Comparison of ENCODE assay signal across 1 cellular context in the genomic region with DNA sequence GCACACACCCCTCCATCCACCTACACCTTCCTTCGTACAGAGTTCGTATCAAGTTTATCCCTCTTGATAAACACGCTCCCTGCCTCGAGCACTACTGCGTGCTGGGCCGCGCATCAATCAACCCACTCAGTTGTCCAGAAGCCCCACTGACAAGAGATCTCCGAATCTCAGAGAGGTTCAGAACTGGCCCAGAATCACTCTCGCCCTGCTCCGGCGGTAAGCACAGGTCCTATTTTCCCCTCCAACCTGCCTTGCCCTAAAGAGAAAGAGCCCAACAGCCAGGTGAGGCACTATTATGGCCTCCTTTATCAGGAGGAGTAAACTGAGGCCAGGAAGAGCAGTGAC.
TF ChIP-seq lines count a peak whose summit lies in the region.

No MANE protein-coding gene starts in this region.

TF ChIP-seq in GM23338, 12 proteins besides CTCF, POLR2A, EP300 and RAD21:
- TF ChIP-seq, protein P1, sequence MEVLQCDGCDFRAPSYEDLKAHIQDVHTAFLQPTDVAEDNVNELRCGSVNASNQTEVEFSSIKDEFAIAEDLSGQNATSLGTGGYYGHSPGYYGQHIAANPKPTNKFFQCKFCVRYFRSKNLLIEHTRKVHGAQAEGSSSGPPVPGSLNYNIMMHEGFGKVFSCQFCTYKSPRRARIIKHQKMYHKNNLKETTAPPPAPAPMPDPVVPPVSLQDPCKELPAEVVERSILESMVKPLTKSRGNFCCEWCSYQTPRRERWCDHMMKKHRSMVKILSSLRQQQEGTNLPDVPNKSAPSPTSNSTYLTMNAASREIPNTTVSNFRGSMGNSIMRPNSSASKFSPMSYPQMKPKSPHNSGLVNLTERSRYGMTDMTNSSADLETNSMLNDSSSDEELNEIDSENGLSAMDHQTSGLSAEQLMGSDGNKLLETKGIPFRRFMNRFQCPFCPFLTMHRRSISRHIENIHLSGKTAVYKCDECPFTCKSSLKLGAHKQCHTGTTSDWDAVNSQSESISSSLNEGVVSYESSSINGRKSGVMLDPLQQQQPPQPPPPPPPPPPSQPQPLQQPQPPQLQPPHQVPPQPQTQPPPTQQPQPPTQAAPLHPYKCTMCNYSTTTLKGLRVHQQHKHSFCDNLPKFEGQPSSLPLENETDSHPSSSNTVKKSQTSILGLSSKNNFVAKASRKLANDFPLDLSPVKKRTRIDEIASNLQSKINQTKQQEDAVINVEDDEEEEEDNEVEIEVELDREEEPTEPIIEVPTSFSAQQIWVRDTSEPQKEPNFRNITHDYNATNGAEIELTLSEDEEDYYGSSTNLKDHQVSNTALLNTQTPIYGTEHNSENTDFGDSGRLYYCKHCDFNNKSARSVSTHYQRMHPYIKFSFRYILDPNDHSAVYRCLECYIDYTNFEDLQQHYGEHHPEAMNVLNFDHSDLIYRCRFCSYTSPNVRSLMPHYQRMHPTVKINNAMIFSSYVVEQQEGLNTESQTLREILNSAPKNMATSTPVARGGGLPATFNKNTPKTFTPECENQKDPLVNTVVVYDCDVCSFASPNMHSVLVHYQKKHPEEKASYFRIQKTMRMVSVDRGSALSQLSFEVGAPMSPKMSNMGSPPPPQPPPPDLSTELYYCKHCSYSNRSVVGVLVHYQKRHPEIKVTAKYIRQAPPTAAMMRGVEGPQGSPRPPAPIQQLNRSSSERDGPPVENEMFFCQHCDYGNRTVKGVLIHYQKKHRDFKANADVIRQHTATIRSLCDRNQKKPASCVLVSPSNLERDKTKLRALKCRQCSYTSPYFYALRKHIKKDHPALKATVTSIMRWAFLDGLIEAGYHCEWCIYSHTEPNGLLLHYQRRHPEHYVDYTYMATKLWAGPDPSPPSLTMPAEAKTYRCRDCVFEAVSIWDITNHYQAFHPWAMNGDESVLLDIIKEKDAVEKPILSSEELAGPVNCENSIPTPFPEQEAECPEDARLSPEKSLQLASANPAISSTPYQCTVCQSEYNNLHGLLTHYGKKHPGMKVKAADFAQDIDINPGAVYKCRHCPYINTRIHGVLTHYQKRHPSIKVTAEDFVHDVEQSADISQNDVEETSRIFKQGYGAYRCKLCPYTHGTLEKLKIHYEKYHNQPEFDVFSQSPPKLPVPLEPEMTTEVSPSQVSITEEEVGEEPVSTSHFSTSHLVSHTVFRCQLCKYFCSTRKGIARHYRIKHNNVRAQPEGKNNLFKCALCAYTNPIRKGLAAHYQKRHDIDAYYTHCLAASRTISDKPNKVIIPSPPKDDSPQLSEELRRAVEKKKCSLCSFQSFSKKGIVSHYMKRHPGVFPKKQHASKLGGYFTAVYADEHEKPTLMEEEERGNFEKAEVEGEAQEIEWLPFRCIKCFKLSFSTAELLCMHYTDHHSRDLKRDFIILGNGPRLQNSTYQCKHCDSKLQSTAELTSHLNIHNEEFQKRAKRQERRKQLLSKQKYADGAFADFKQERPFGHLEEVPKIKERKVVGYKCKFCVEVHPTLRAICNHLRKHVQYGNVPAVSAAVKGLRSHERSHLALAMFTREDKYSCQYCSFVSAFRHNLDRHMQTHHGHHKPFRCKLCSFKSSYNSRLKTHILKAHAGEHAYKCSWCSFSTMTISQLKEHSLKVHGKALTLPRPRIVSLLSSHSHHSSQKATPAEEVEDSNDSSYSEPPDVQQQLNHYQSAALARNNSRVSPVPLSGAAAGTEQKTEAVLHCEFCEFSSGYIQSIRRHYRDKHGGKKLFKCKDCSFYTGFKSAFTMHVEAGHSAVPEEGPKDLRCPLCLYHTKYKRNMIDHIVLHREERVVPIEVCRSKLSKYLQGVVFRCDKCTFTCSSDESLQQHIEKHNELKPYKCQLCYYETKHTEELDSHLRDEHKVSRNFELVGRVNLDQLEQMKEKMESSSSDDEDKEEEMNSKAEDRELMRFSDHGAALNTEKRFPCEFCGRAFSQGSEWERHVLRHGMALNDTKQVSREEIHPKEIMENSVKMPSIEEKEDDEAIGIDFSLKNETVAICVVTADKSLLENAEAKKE (CRISPR knock-in tag; IDR thresholded peaks at IDR 0.05), result no peak
- TF ChIP-seq, protein P2, sequence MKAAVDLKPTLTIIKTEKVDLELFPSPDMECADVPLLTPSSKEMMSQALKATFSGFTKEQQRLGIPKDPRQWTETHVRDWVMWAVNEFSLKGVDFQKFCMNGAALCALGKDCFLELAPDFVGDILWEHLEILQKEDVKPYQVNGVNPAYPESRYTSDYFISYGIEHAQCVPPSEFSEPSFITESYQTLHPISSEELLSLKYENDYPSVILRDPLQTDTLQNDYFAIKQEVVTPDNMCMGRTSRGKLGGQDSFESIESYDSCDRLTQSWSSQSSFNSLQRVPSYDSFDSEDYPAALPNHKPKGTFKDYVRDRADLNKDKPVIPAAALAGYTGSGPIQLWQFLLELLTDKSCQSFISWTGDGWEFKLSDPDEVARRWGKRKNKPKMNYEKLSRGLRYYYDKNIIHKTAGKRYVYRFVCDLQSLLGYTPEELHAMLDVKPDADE (IDR thresholded peaks at IDR 0.05), result no peak
- TF ChIP-seq POLR2AphosphoS5 (IDR thresholded peaks at IDR 0.05; ENCODE audit: low read depth) (no peak), EZH2phosphoT487 (IDR thresholded peaks at IDR 0.05; ENCODE audit: unreplicated experiment) (no peak), STAT1 (IDR thresholded peaks at IDR 0.05; ENCODE audit: unreplicated experiment) (no peak), JUNB (IDR thresholded peaks at IDR 0.05; ENCODE audit: unreplicated experiment) (no peak), ZNF331 (CRISPR knock-in tag; IDR thresholded peaks at IDR 0.05; ENCODE audit: low read depth) (no peak), CREB1 (CRISPR knock-in tag; IDR thresholded peaks at IDR 0.05; ENCODE audit: low read depth) (no peak), ZNF114 (CRISPR knock-in tag; IDR thresholded peaks at IDR 0.05) (no peak)
- TF ChIP-seq, protein P3, sequence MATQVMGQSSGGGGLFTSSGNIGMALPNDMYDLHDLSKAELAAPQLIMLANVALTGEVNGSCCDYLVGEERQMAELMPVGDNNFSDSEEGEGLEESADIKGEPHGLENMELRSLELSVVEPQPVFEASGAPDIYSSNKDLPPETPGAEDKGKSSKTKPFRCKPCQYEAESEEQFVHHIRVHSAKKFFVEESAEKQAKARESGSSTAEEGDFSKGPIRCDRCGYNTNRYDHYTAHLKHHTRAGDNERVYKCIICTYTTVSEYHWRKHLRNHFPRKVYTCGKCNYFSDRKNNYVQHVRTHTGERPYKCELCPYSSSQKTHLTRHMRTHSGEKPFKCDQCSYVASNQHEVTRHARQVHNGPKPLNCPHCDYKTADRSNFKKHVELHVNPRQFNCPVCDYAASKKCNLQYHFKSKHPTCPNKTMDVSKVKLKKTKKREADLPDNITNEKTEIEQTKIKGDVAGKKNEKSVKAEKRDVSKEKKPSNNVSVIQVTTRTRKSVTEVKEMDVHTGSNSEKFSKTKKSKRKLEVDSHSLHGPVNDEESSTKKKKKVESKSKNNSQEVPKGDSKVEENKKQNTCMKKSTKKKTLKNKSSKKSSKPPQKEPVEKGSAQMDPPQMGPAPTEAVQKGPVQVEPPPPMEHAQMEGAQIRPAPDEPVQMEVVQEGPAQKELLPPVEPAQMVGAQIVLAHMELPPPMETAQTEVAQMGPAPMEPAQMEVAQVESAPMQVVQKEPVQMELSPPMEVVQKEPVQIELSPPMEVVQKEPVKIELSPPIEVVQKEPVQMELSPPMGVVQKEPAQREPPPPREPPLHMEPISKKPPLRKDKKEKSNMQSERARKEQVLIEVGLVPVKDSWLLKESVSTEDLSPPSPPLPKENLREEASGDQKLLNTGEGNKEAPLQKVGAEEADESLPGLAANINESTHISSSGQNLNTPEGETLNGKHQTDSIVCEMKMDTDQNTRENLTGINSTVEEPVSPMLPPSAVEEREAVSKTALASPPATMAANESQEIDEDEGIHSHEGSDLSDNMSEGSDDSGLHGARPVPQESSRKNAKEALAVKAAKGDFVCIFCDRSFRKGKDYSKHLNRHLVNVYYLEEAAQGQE (IDR thresholded peaks at IDR 0.05; ENCODE audit: unreplicated experiment), result no peak
TF ChIP-seq in GM23338: peak in this region for 0.
